ENCODE assay signal across 26 cellular contexts in the genomic region with DNA sequence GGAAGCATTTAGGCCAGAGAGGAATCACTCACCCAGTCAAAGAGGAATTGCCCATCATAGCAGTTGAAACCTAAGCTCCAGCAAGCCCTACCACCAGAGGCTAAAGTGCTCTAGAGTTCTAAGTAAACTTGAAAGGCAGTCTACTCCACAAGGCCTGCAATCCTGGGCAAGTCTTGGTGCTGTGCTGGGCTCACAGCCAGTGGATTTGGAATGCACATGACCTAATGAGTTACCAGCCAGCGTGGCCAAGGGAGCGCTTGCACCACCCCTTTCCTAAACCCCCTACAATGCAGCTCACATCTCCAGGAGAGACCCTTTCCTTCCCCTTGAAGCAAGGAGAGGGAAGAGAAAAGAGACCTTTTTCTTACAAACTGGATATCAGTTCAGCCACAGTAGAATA.
"Had no signal": no experiment of that assay in that cellular context is flagged by ENCODE, and none has a peak within 500 bp of the region (broad histone marks: within the 10 kb centered on the region; RNA-seq: fewer than 3 reads in every experiment).

No MANE protein-coding gene starts in this region.

- H3K27ac ChIP-seq: SK-N-MC, VCaP had no signal

- H3K4me3 ChIP-seq: K562, SK-N-MC had no signal

- DNase-seq: activated CD4-positive, alpha-beta T cell treated with anti-CD3 and anti-CD28 coated beads for 36 hours; activated CD4-positive, alpha-beta T cell treated with anti-CD3 and anti-CD28 coated beads, Interleukin-2, amount 50 U/mL, for 1 hour; activated CD4-positive, CD25-positive, alpha-beta regulatory T cell; activated CD8-positive, alpha-beta memory T cell treated with anti-CD3 and anti-CD28 coated beads, Interleukin-2, amount 50 U/mL, for 4 hours; activated CD8-positive, alpha-beta T cell treated with anti-CD3 and anti-CD28 coated beads for 36 hours; activated gamma-delta T cell treated with Interleukin-2 at 50 U/mL for 16 hours; activated naive CD4-positive, alpha-beta T cell treated with anti-CD3 and anti-CD28 coated beads, Interleukin-2, amount 10 ng/mL, durations not matched to agents 7 days and 5 days; activated naive CD8-positive, alpha-beta T cell treated with anti-CD3 and anti-CD28 coated beads for 36 hours; activated T-cell treated with anti-CD3 and anti-CD28 coated beads, Interleukin-2, amount 50 U/mL, for 72 hours; Karpas-422; NCI-H1048; NCI-H146; NCI-H187 treated with DMSO at 0.1 percent for 48 hours; NCI-H2081 treated with DMSO at 0.1 percent for 48 hours; NCI-H2171 treated with DMSO at 0.1 percent for 48 hours; NCI-H345; NCI-H510A; NCI-H526 treated with DMSO at 0.1 percent for 48 hours; NCI-H82; RPMI8226; T-helper 1 cell had no signal

- ATAC-seq: activated CD4-positive, alpha-beta T cell treated with anti-CD3 and anti-CD28 coated beads for 36 hours; activated CD8-positive, alpha-beta T cell treated with anti-CD3 and anti-CD28 coated beads for 36 hours; activated T-cell treated with anti-CD3 and anti-CD28 coated beads, Interleukin-2, amount 50 U/mL, for 72 hours; K562; Panc1; Right ventricle myocardium inferior had no signal
